1 cellular context compared by ENCODE assay signal in genomic region chr1:52346653-52347052, GRCh38.
TF ChIP-seq lines count a peak whose summit lies in the region.

No MANE protein-coding gene starts in this region.

TF ChIP-seq in HepG2, 621 proteins besides CTCF, POLR2A, EP300 and RAD21:
- TF ChIP-seq ZNF747 (CRISPR knock-in tag; IDR thresholded peaks at IDR 0.05; ENCODE audit: borderline replicate concordance) (no peak), PRDM15 (CRISPR knock-in tag; IDR thresholded peaks at IDR 0.05) (no peak), SKIL (CRISPR knock-in tag; IDR thresholded peaks at IDR 0.05; ENCODE audit: borderline replicate concordance) (no peak), FOXA3 (CRISPR knock-in tag; IDR thresholded peaks at IDR 0.05) (no peak), ZBTB20 (CRISPR knock-in tag; IDR thresholded peaks at IDR 0.05; ENCODE audit: borderline replicate concordance, low read depth) (no peak), NAIF1 (CRISPR knock-in tag; IDR thresholded peaks at IDR 0.05; ENCODE audit: borderline replicate concordance) (no peak), ZFAT (CRISPR knock-in tag; conservative IDR thresholded peaks at IDR 0.05) (no peak), KDM3A (CRISPR knock-in tag; IDR thresholded peaks at IDR 0.05; ENCODE audit: low read depth) (no peak), ZNF710 (CRISPR knock-in tag; IDR thresholded peaks at IDR 0.05; ENCODE audit: borderline replicate concordance) (no peak), KDM2A (CRISPR knock-in tag; IDR thresholded peaks at IDR 0.05; ENCODE audit: borderline replicate concordance, low read depth) (no peak), ZNF605 (CRISPR knock-in tag; IDR thresholded peaks at IDR 0.05) (no peak), ZNF263 (CRISPR knock-in tag; IDR thresholded peaks at IDR 0.05) (no peak), KLF13 (CRISPR knock-in tag; IDR thresholded peaks at IDR 0.05) (no peak), MYPOP (CRISPR knock-in tag; IDR thresholded peaks at IDR 0.05) (no peak), ZNF652 (CRISPR knock-in tag; IDR thresholded peaks at IDR 0.05; ENCODE audit: borderline replicate concordance, low read depth) (no peak), ZKSCAN1 (IDR thresholded peaks at IDR 0.05; ENCODE audit: low read length) (no peak)
